ENCODE assay signal across 8 cellular contexts in genomic region chr6:8983202-8983688, GRCh38.
DNase-seq lines count a peak whose midpoint lies in the region; ATAC-seq and TF ChIP-seq lines count a peak whose summit lies in the region.

No MANE protein-coding gene starts in this region.

- no peaks in the 10 kb centered on the region for H3K9me2 ChIP-seq in hepatocyte (replicated peaks; ENCODE audit: insufficient read depth)

- H3K79me2 ChIP-seq in hepatocyte, result no peaks in the 10 kb centered on the region

- TF ChIP-seq CTCF in ascending aorta (IDR thresholded peaks at IDR 0.05), result peak; percentile 22 to 89 (median 74)
- TF ChIP-seq CTCF in hepatocyte (IDR thresholded peaks at IDR 0.05; ENCODE audit: poor library complexity), result peak; percentile 97

- H3K4me2 ChIP-seq in hepatocyte, result peak overlapping the region; percentile 58

- DNase-seq in SIG-M5 treated with dmso at 0.1 percent for 504 hours (lab: John Stamatoyannopoulos, UW; ENCODE audit: unreplicated experiment) (peak; percentile 45), SIG-M5 (lab: John Stamatoyannopoulos, UW) (no peak), NCI-H128 (lab: John Stamatoyannopoulos, UW; ENCODE audit: unreplicated experiment) (peak; percentile 32), SW 1271 (lab: John Stamatoyannopoulos, UW) (peak; percentile 28 to 72), ascending aorta (ENCODE audit: low spot score in 2 of 2) (peak in 1 of 2 donors; percentile 67), hepatocyte (ENCODE audit: low spot score) (peak; percentile 81), skeletal muscle cell (ENCODE audit: low read depth) (peak; percentile 1)

- H3K27me3 ChIP-seq in ascending aorta (no peaks in the 10 kb centered on the region), hepatocyte (no peaks in the 10 kb centered on the region)

- H3K27ac ChIP-seq in ascending aorta (no peak overlapping the region), hepatocyte (no peak overlapping the region)

- H3K4me3 ChIP-seq in ascending aorta (no peak overlapping the region), hepatocyte (no peak overlapping the region), skeletal muscle cell (ENCODE audit: low read depth, low read length) (no peak overlapping the region)

- H3K9me3 ChIP-seq in ascending aorta (no peaks in the 10 kb centered on the region), hepatocyte (ENCODE audit: low read depth) (no peaks in the 10 kb centered on the region)

- peak; percentile 97 for ATAC-seq in HG02763 (IDR thresholded peaks at IDR 0.05; ENCODE audit: unreplicated experiment)

- intact Hi-C loops in ascending aorta (cut with DNase I), result loop anchor here (5.0 kb wide), 1 partner anchor 1454 kb away; no protein-coding TSS in a partner anchor

- peak overlapping the region; percentile 7 for H2AFZ ChIP-seq in hepatocyte

- no peaks in the 10 kb centered on the region for H3K4me1 ChIP-seq in ascending aorta
- H3K4me1 ChIP-seq in hepatocyte (ENCODE audit: insufficient read depth), result peaks cover 4% of the 10 kb centered on the region

- no peaks in the 10 kb centered on the region for H3K36me3 ChIP-seq in ascending aorta
- no peaks in the 10 kb centered on the region for H3K36me3 ChIP-seq in hepatocyte (replicated peaks; ENCODE audit: insufficient read depth, low read depth)

- H4K20me1 ChIP-seq in hepatocyte (ENCODE audit: insufficient read depth, poor library complexity, severe bottlenecking), result no peaks in the 10 kb centered on the region

- 4% methylated on average over 10 of the region's 10 CpGs for WGBS in hepatocyte (ENCODE audit: low lambda C conversion rate, missing lambda C conversion rate)
